In the genomic region with DNA sequence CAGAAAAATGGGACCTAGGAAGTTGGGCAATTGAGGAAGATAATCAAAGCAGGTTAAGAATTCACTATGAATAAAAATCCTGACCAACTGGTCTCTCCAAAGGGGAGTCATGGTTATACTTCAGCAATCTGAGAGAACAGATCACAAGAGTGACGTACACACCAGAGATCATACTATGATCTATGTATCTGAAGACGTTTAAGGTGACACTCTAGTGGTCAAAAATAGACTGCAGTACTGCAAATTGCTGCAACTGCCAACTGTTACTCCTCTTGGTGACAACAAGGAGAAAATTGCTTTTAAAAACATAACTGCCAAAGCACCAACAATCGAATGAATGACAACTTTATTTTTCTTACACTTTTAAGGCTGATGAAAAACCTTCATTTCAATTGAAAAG, we compare ENCODE assay signal across 1 cellular context.
TF ChIP-seq lines count a peak whose summit lies in the region.

No MANE protein-coding gene starts in this region.

TF ChIP-seq in HCT116, 20 proteins besides CTCF, POLR2A, EP300 and RAD21 (continued from another document):
- TF ChIP-seq, protein P1, sequence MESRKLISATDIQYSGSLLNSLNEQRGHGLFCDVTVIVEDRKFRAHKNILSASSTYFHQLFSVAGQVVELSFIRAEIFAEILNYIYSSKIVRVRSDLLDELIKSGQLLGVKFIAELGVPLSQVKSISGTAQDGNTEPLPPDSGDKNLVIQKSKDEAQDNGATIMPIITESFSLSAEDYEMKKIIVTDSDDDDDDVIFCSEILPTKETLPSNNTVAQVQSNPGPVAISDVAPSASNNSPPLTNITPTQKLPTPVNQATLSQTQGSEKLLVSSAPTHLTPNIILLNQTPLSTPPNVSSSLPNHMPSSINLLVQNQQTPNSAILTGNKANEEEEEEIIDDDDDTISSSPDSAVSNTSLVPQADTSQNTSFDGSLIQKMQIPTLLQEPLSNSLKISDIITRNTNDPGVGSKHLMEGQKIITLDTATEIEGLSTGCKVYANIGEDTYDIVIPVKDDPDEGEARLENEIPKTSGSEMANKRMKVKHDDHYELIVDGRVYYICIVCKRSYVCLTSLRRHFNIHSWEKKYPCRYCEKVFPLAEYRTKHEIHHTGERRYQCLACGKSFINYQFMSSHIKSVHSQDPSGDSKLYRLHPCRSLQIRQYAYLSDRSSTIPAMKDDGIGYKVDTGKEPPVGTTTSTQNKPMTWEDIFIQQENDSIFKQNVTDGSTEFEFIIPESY (IDR thresholded peaks at IDR 0.05; ENCODE audit: extremely low read depth, insufficient replicate concordance, low read length): no peak
- TF ChIP-seq ZFX (IDR thresholded peaks at IDR 0.05): no peak
